Comparison of ENCODE assay signal across 16 cellular contexts in genomic region chr5:56607551-56607950, GRCh38.
A peak's percentile ranks its signal among the peaks of the same experiment; 100 is the strongest.
DNase-seq lines count a peak whose midpoint lies in the region; ATAC-seq, FAIRE-seq and TF ChIP-seq lines count a peak whose summit lies in the region.
"Had no signal": no experiment of that assay in that cellular context is flagged by ENCODE, and none has a peak within 500 bp of the region (broad histone marks: within the 10 kb centered on the region; RNA-seq: fewer than 3 reads in every experiment).

No MANE protein-coding gene starts in this region.

- H3K4ac ChIP-seq in IMR-90 (ENCODE audit: low read depth, low read length): peak overlapping the region; percentile 87

- no peak overlapping the region for H3K4me3 ChIP-seq in AG10803 (ENCODE audit: low read length)
- H3K4me3 ChIP-seq in IMR-90 (ENCODE audit: insufficient read depth, low read depth, low read length): no peak overlapping the region
- H3K4me3 ChIP-seq: coronary artery had no signal

- H2BK20ac ChIP-seq in IMR-90 (ENCODE audit: low read depth, low read length): peak overlapping the region; percentile 34

- H3K9me1 ChIP-seq in IMR-90 (ENCODE audit: insufficient read depth, low read length): peaks cover 13% of the 10 kb centered on the region

- H2AK9ac ChIP-seq in IMR-90 (replicated peaks; ENCODE audit: low read depth, low read length, poor library complexity): peak overlapping the region; percentile 37

- H2BK120ac ChIP-seq in IMR-90 (ENCODE audit: low read depth, low read length): peak overlapping the region; percentile 92

- peak overlapping the region; percentile 69; the same call in 1 of the 2 replicates for H3K27ac ChIP-seq in IMR-90 (ENCODE audit: insufficient read depth, low read length)
- H3K27ac ChIP-seq: coronary artery had no signal

- peaks cover 47% of the 10 kb centered on the region for H3K4me1 Mint-ChIP-seq in chondrocyte (ENCODE audit: low read depth)

- peaks cover 10% of the 10 kb centered on the region for H3K36me3 Mint-ChIP-seq in chondrocyte (ENCODE audit: low read depth)

- H4K8ac ChIP-seq in IMR-90 (ENCODE audit: low read depth in 2 of 2, low read length in 2 of 2): peak overlapping the region; percentile 3 to 45; a peak in 2 of 4 replicates

- peak overlapping the region; percentile 66 for H3K4me2 ChIP-seq in IMR-90 (ENCODE audit: low read depth, low read length)

- H3K79me1 ChIP-seq in IMR-90 (ENCODE audit: low read depth in 1 of 2, low read length in 2 of 2): no peaks in the 10 kb centered on the region

- peaks cover 4% of the 10 kb centered on the region; the same call in 1 of the 2 replicates for H3K27me3 ChIP-seq in IMR-90 (ENCODE audit: control insufficient read depth, insufficient read depth, low read length)

- no peaks in the 10 kb centered on the region for H4K20me1 ChIP-seq in IMR-90 (ENCODE audit: insufficient read depth, low read length)

- H3K23ac ChIP-seq in IMR-90 (ENCODE audit: low read depth, low read length): peak overlapping the region; percentile 5

- in situ Hi-C loops in IMR-90 (cut with MboI; ENCODE audit: low sequenced_read_pairs): no loop called here
- in situ Hi-C loops in GM13976 (cut with MboI; ENCODE audit: low sequenced_read_pairs, unreplicated experiment): no loop called here

- H3K9me3 ChIP-seq in IMR-90 (ENCODE audit: control insufficient read depth, insufficient read depth, low read length): no peaks in the 10 kb centered on the region

- peak overlapping the region; percentile 17 for H4K5ac ChIP-seq in IMR-90 (ENCODE audit: low read depth, low read length)

- peak overlapping the region; percentile 90 for H3K27ac Mint-ChIP-seq in chondrocyte (ENCODE audit: unreplicated experiment)
- H3K27ac Mint-ChIP-seq: activated CD8-positive, alpha-beta memory T cell treated with anti-CD3 and anti-CD28 coated beads, Interleukin-2, amount 10 ng/mL, durations not matched to agents 7 days and 5 days; activated naive CD4-positive, alpha-beta T cell treated with anti-CD3 and anti-CD28 coated beads, Interleukin-2, amount 50 U/mL, for 24 hours; nephron progenitor cell had no signal

- peak; percentile 62; the same call in 1 of the 2 replicates for ATAC-seq in IMR-90 (ENCODE audit: low read depth)
- ATAC-seq in HG02852 (IDR thresholded peaks at IDR 0.05; ENCODE audit: unreplicated experiment): no peak
- ATAC-seq: activated CD8-positive, alpha-beta memory T cell treated with anti-CD3 and anti-CD28 coated beads, Interleukin-2, amount 10 ng/mL, durations not matched to agents 7 days and 5 days had no signal

- intact Hi-C loops in IMR-90 (cut with micrococcal nuclease): loop anchor here (5.0 kb wide), 1 partner anchor 100 kb away; no protein-coding TSS in a partner anchor

- peak overlapping the region; percentile 27 for H3K18ac ChIP-seq in IMR-90 (ENCODE audit: low read depth, low read length)

- no TSS peak for BruUV-seq in IMR-90 (replicated peaks; lab: Mats Ljungman, UMichigan)

- H2BK15ac ChIP-seq in IMR-90 (ENCODE audit: low read depth, low read length): peak overlapping the region; percentile 23; the same call in 1 of the 3 replicates

- peaks cover 11% of the 10 kb centered on the region for H3K9me3 Mint-ChIP-seq in chondrocyte (ENCODE audit: low read depth)

- peak overlapping the region; percentile 19; the same call in 1 of the 2 replicates for H3K9ac ChIP-seq in IMR-90 (ENCODE audit: low read depth, low read length)

- peak; percentile 36 for DNase-seq in AG10803 (ENCODE audit: low read depth)
- peak; percentile 50 for DNase-seq in IMR-90
- no peak for DNase-seq in chondrocyte (ENCODE audit: low spot score)
- peak; percentile 6 for DNase-seq in medulla oblongata (ENCODE audit: extremely low spot score)
- no peak for DNase-seq in NCI-H524 treated with DMSO at 0.1 percent for 48 hours (lab: John Stamatoyannopoulos, UW)
- DNase-seq in GM13976 (ENCODE audit: low spot score): no peak
- no peak for DNase-seq in RCC 7860 (ENCODE audit: low spot score)
- DNase-seq: activated CD8-positive, alpha-beta memory T cell treated with anti-CD3 and anti-CD28 coated beads, Interleukin-2, amount 10 ng/mL, durations not matched to agents 7 days and 5 days; DND-41; HCEC 1CT; NCI-H1048; NCI-H526; nephron progenitor cell had no signal

- H3K27me3 Mint-ChIP-seq in chondrocyte (ENCODE audit: low read depth): no peaks in the 10 kb centered on the region
- H3K27me3 Mint-ChIP-seq: activated naive CD4-positive, alpha-beta T cell treated with anti-CD3 and anti-CD28 coated beads, Interleukin-2, amount 50 U/mL, for 24 hours had no signal

- H3K36me3 ChIP-seq in IMR-90 (ENCODE audit: control insufficient read depth, insufficient read depth, low read length): no peaks in the 10 kb centered on the region

- no peak for TF ChIP-seq POLR2A in IMR-90 (IDR thresholded peaks at IDR 0.05; ENCODE audit: low read depth, low read length)

- H2BK5ac ChIP-seq in IMR-90 (ENCODE audit: low read depth, low read length, poor library complexity, severe bottlenecking): peak overlapping the region; percentile 2

- H3K14ac ChIP-seq in IMR-90 (replicated peaks; ENCODE audit: low read depth, low read length): peak overlapping the region; percentile 51

- FAIRE-seq in RCC 7860 (lab: Jason Lieb, UNC): no peak

- no CpG with 5 or more reads among the region's 4 CpGs for WGBS in IMR-90 (ENCODE audit: extremely low coverage in 2 of 2, insufficient read length in 1 of 2), 2 experiments

- CTCF ChIA-PET in IMR-90 (lab: Yijun Ruan, JAX): interaction anchor here (1.0 to 1.2 kb wide), 2 partner anchors 9 to 13 kb away, joined by 3 to 4 read pairs; no protein-coding TSS in a partner anchor

- TF ChIP-seq CTCF in AG10803 (conservative IDR thresholded peaks at IDR 0.05; ENCODE audit: low read length) (no peak), IMR-90 (conservative IDR thresholded peaks at IDR 0.05; ENCODE audit: low read depth, low read length) (no peak), chondrocyte (IDR thresholded peaks at IDR 0.05) (no peak), GM13976 (IDR thresholded peaks at IDR 0.05; ENCODE audit: borderline replicate concordance, control extremely low read depth, extremely low read depth, insufficient read depth, missing control alignments) (no peak)

- TF ChIP-seq RAD21 in IMR-90 (IDR thresholded peaks at IDR 0.05; ENCODE audit: low read length): no peak

- peak overlapping the region; percentile 87 for H4K91ac ChIP-seq in IMR-90 (ENCODE audit: insufficient read depth, low read depth, low read length)

- POLR2A ChIA-PET in IMR-90 (lab: Charles Lee; ENCODE audit: unreplicated experiment): interaction anchor here (0.6 kb wide), 1 partner anchor 17 kb away, joined by 9 read pairs; no protein-coding TSS in a partner anchor

- H3K4me1 ChIP-seq in IMR-90 (ENCODE audit: control insufficient read depth, insufficient read depth, low read length): peaks cover 9% of the 10 kb centered on the region

- H3K56ac ChIP-seq in IMR-90 (ENCODE audit: extremely low read depth, insufficient read depth, low read length): peak overlapping the region; percentile 51; the same call in 1 of the 2 replicates

- dilution Hi-C loops in IMR-90 (cut with HindIII; ENCODE audit: low sequenced_read_pairs, unreplicated experiment): no loop called here

- no peak overlapping the region for H3K4me3 Mint-ChIP-seq in chondrocyte (ENCODE audit: unreplicated experiment)
- H3K4me3 Mint-ChIP-seq: activated CD8-positive, alpha-beta memory T cell treated with anti-CD3 and anti-CD28 coated beads, Interleukin-2, amount 10 ng/mL, durations not matched to agents 7 days and 5 days; activated naive CD4-positive, alpha-beta T cell treated with anti-CD3 and anti-CD28 coated beads, Interleukin-2, amount 50 U/mL, for 24 hours; nephron progenitor cell had no signal

- H2AK5ac ChIP-seq in IMR-90 (ENCODE audit: low read depth, low read length): peak overlapping the region; percentile 68

- H2AFZ ChIP-seq in IMR-90 (replicated peaks; ENCODE audit: low read length, poor library complexity): peak overlapping the region; percentile 59

TF ChIP-seq in IMR-90, 13 proteins besides CTCF, POLR2A, EP300 and RAD21:
- peak; percentile 18; the same call in 1 of the 2 replicates for TF ChIP-seq MAFK (IDR thresholded peaks at IDR 0.05; ENCODE audit: low read depth, low read length)
- TF ChIP-seq USF2 (IDR thresholded peaks at IDR 0.05; ENCODE audit: low read depth, low read length): no peak
- 0 out of 2 replicates have a peak, but pooled peaks have one; percentile 10 for TF ChIP-seq FOS (IDR thresholded peaks at IDR 0.05; ENCODE audit: low read depth, low read length)

Comparison
In these comparisons a context has a peak if more than half of its experiments do, and no peak if none do; other contexts are left out.
1. DNase-seq: peak in AG10803 (single experiment), IMR-90 (single experiment) and medulla oblongata (single experiment); none in chondrocyte (single experiment), NCI-H524 treated with DMSO at 0.1 percent for 48 hours (single experiment), GM13976 (single experiment) and RCC 7860 (single experiment).